9 cellular contexts compared by ENCODE assay signal in the genomic region with DNA sequence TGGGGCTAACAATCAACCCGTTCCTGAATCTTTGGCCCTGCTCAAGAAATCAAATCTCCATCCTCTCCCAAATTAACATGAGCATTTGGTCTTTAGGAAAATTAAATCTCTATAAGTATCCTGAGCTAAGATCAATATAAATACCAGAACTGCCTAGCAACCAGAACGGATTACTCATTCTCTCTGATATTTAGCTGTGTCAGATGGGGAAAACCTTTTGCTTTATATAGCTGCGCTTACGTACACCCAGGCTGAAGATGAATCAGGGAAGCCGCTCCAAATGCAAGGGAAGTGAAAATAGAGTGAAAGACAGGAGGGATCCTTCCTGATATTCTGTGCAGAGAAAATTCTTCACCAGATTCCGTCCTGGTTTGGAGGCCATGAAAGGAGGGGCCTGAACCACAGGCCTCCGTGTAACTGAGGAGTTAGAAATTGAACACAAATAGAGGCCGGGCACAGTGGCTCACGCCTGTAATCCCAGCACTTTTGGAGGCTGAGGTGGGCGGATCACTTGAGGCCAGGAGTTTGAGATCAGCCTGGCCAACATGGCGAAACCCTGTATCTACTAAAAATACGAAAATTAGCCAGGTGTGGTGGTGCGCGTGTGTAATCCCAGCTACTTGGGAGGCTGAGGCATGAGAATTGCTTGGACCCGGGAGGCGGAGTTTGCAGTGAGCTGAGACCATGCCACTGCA. TPM values are rescaled to one million over a fixed set of nuclear protein-coding genes. Genes with fewer than 3 reads are reported as not detected.
DNase-seq lines count a peak whose midpoint lies in the region; ATAC-seq and TF ChIP-seq lines count a peak whose summit lies in the region.
"Had no signal": no experiment of that assay in that cellular context is flagged by ENCODE, and none has a peak within 500 bp of the region (broad histone marks: within the 10 kb centered on the region; RNA-seq: fewer than 3 reads in every experiment).

No MANE protein-coding gene starts in this region.

- no peaks in the 10 kb centered on the region for H3K9me3 Mint-ChIP-seq in Calu3 (ENCODE audit: low read depth, unreplicated experiment)
- no peaks in the 10 kb centered on the region for H3K9me3 Mint-ChIP-seq in activated CD8-positive, alpha-beta T cell treated with anti-CD3 and anti-CD28 coated beads, Interleukin-2, amount 10 ng/mL, durations not matched to agents 7 days and 5 days (ENCODE audit: insufficient read depth)

- peak overlapping the region; percentile 42; the same call in 1 of the 2 replicates for H2AFZ ChIP-seq in SK-N-SH (ENCODE audit: low read depth)

- POLR2A ChIA-PET in SK-N-SH (lab: Yijun Ruan, JAX): no interaction called here
- POLR2A ChIA-PET in activated CD8-positive, alpha-beta T cell treated with anti-CD3 and anti-CD28 coated beads, Interleukin-2, amount 10 ng/mL, durations not matched to agents 7 days and 5 days (lab: Charles Lee): interaction anchor here (1.3 kb wide), 1 partner anchor 152 kb away, joined by 3 read pairs; no protein-coding TSS in a partner anchor

- ATAC-seq in activated CD8-positive, alpha-beta T cell treated with anti-CD3 and anti-CD28 coated beads, Interleukin-2, amount 10 ng/mL, durations not matched to agents 7 days and 5 days: no peak

- peaks cover 14% of the 10 kb centered on the region for H3K4me1 Mint-ChIP-seq in Calu3 (ENCODE audit: low read depth, unreplicated experiment)
- peaks cover 12% of the 10 kb centered on the region for H3K4me1 Mint-ChIP-seq in activated CD8-positive, alpha-beta T cell treated with anti-CD3 and anti-CD28 coated beads, Interleukin-2, amount 10 ng/mL, durations not matched to agents 7 days and 5 days (ENCODE audit: low read depth)

- H3K4me3 ChIP-seq in SK-N-SH (ENCODE audit: low read depth in 2 of 2, low read length in 1 of 2) (no peak overlapping the region), fibroblast of the aortic adventitia (ENCODE audit: low read depth, low read length) (no peak overlapping the region)

- no peak for TF ChIP-seq EP300 in SK-N-SH (IDR thresholded peaks at IDR 0.05; ENCODE audit: borderline replicate concordance in 1 of 2, low read depth in 1 of 2, low read length in 1 of 2)

- BruUV-seq in Calu3 (replicated peaks; lab: Mats Ljungman, UMichigan): no TSS peak

- intact Hi-C loops in Calu3 (cut with micrococcal nuclease; ENCODE audit: unreplicated experiment): loop anchor here (5.0 to 10.0 kb wide), 3 partner anchors 88 to 223 kb away; a partner anchor contains a TSS

- TF ChIP-seq CTCF in Calu3 (IDR thresholded peaks at IDR 0.05; ENCODE audit: unreplicated experiment) (no peak), SK-N-SH (IDR thresholded peaks at IDR 0.05) (no peak), fibroblast of the aortic adventitia (IDR thresholded peaks at IDR 0.05; ENCODE audit: insufficient read depth, low read length) (no peak)

- H3K9me3 ChIP-seq in SK-N-SH: no peaks in the 10 kb centered on the region

- no peaks in the 10 kb centered on the region for H3K27me3 Mint-ChIP-seq in Calu3 (ENCODE audit: unreplicated experiment)
- peaks cover 25% of the 10 kb centered on the region for H3K27me3 Mint-ChIP-seq in activated CD8-positive, alpha-beta T cell treated with anti-CD3 and anti-CD28 coated beads, Interleukin-2, amount 10 ng/mL, durations not matched to agents 7 days and 5 days (ENCODE audit: low read depth)

- H3K36me3 ChIP-seq in SK-N-SH (replicated peaks in 1 of 2; ENCODE audit: control insufficient read depth in 1 of 2, insufficient read depth in 2 of 2, low read length in 1 of 2): no peaks in the 10 kb centered on the region

- H3K4me2 ChIP-seq in SK-N-SH: 0 out of 2 replicates have a peak overlapping the region, but pooled peaks have one; percentile 2

- 72% methylated on average over 16 of the region's 16 CpGs for WGBS in SK-N-SH (ENCODE audit: low lambda C conversion rate)

- no peaks in the 10 kb centered on the region for H3K79me2 ChIP-seq in SK-N-SH (ENCODE audit: insufficient read depth)

- H3K27ac Mint-ChIP-seq in Calu3 (ENCODE audit: unreplicated experiment): peak overlapping the region; percentile 93
- no peak overlapping the region for H3K27ac Mint-ChIP-seq in activated CD8-positive, alpha-beta T cell treated with anti-CD3 and anti-CD28 coated beads, Interleukin-2, amount 10 ng/mL, durations not matched to agents 7 days and 5 days

- peak overlapping the region; percentile 58 for H3K4me3 Mint-ChIP-seq in Calu3 (ENCODE audit: low read depth, unreplicated experiment)
- H3K4me3 Mint-ChIP-seq in activated CD8-positive, alpha-beta T cell treated with anti-CD3 and anti-CD28 coated beads, Interleukin-2, amount 10 ng/mL, durations not matched to agents 7 days and 5 days: no peak overlapping the region

- peaks cover 5% of the 10 kb centered on the region for H3F3A ChIP-seq in SK-N-SH (replicated peaks; ENCODE audit: insufficient read depth)

- H3K36me3 Mint-ChIP-seq in Calu3 (ENCODE audit: insufficient read depth, unreplicated experiment): peaks cover 11% of the 10 kb centered on the region
- no peaks in the 10 kb centered on the region for H3K36me3 Mint-ChIP-seq in activated CD8-positive, alpha-beta T cell treated with anti-CD3 and anti-CD28 coated beads, Interleukin-2, amount 10 ng/mL, durations not matched to agents 7 days and 5 days (ENCODE audit: low read depth)

- no peaks in the 10 kb centered on the region for H3K9me2 ChIP-seq in SK-N-SH

- no peaks in the 10 kb centered on the region; a peak in 1 of 4 replicates for H3K4me1 ChIP-seq in SK-N-SH (ENCODE audit: control insufficient read depth in 1 of 2, insufficient read depth in 2 of 2, low read depth in 1 of 2, low read length in 1 of 2)

- CTCF ChIA-PET in Calu3 (lab: Charles Lee) (interaction anchor here (0.7 to 1.3 kb wide), 5 partner anchors 23 to 449 kb away, joined by 3 to 5 read pairs (median 4); a partner anchor contains a TSS), SK-N-SH (lab: Yijun Ruan, JAX) (interaction anchor here (0.6 to 4.6 kb wide), 16 partner anchors 11 to 325 kb away, joined by 3 to 26 read pairs (median 5); a partner anchor contains a TSS)
- CTCF ChIA-PET in activated CD8-positive, alpha-beta T cell treated with anti-CD3 and anti-CD28 coated beads, Interleukin-2, amount 10 ng/mL, durations not matched to agents 7 days and 5 days (lab: Charles Lee): interaction anchor here (0.7 to 2.7 kb wide), 10 partner anchors 10 to 173 kb away, joined by 3 to 7 read pairs (median 4); a partner anchor contains a TSS

- H3K9ac ChIP-seq in SK-N-SH: peak overlapping the region; percentile 17; the same call in 1 of the 2 replicates

- H3K27me3 ChIP-seq in SK-N-SH (ENCODE audit: insufficient read depth): no peaks in the 10 kb centered on the region

- peak; percentile 47 for DNase-seq in Calu3
- no peak for DNase-seq in SK-N-SH
- peak; percentile 79 for DNase-seq in fibroblast of the aortic adventitia (ENCODE audit: low read depth)
- DNase-seq in putamen (ENCODE audit: low spot score): peak; percentile 76
- DNase-seq in NCI-H1092 treated with DMSO at 0.1 percent for 48 hours (lab: John Stamatoyannopoulos, UW): no peak
- no peak for DNase-seq in NCI-H2196 treated with DMSO at 0.1 percent for 48 hours (lab: John Stamatoyannopoulos, UW; ENCODE audit: unreplicated experiment)
- DNase-seq in activated CD8-positive, alpha-beta T cell treated with anti-CD3 and anti-CD28 coated beads, Interleukin-2, amount 10 ng/mL, durations not matched to agents 7 days and 5 days: no peak
- DNase-seq in retina: no peak
- DNase-seq: NCI-H2227 treated with DMSO at 0.1 percent for 48 hours had no signal

- TF ChIP-seq RAD21 in SK-N-SH (IDR thresholded peaks at IDR 0.05; ENCODE audit: low read length): no peak

- H3K27ac ChIP-seq in SK-N-SH (ENCODE audit: low read depth in 2 of 2, low read length in 1 of 2): peak overlapping the region in 1 of 2 experiments; percentile 50; a peak in 2 of 4 replicates

- no peaks in the 10 kb centered on the region for H4K20me1 ChIP-seq in SK-N-SH (ENCODE audit: insufficient read depth)

TF ChIP-seq in SK-N-SH, 30 proteins besides CTCF, POLR2A, EP300 and RAD21 (continues in another document):
- TF ChIP-seq, protein P1, sequence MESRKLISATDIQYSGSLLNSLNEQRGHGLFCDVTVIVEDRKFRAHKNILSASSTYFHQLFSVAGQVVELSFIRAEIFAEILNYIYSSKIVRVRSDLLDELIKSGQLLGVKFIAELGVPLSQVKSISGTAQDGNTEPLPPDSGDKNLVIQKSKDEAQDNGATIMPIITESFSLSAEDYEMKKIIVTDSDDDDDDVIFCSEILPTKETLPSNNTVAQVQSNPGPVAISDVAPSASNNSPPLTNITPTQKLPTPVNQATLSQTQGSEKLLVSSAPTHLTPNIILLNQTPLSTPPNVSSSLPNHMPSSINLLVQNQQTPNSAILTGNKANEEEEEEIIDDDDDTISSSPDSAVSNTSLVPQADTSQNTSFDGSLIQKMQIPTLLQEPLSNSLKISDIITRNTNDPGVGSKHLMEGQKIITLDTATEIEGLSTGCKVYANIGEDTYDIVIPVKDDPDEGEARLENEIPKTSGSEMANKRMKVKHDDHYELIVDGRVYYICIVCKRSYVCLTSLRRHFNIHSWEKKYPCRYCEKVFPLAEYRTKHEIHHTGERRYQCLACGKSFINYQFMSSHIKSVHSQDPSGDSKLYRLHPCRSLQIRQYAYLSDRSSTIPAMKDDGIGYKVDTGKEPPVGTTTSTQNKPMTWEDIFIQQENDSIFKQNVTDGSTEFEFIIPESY (IDR thresholded peaks at IDR 0.05; ENCODE audit: borderline replicate concordance, low read depth): no peak
- TF ChIP-seq MXI1 (IDR thresholded peaks at IDR 0.05; ENCODE audit: low read depth, low read length) (no peak), YY1 (IDR thresholded peaks at IDR 0.05; ENCODE audit: low read depth) (no peak), GATA2 (CRISPR knock-in tag; IDR thresholded peaks at IDR 0.05) (no peak)

RNA-seq across cellular contexts. Expression of a gene that starts 23.4 kb away (rescaled TPM):
- total RNA-seq in Calu3 (2022) (79.7 and 99.9 TPM in 2 replicates), fibroblast of the aortic adventitia (ENCODE audit: low replicate concordance) (54.3 and 57.6 TPM in 2 replicates)
- polyA plus RNA-seq in SK-N-SH (2012; rRNA removed): 81.6 and 89.6 TPM in 2 replicates
- polyA plus RNA-seq in SK-N-SH (2012; cell fraction: cytosol; rRNA removed): 79.2 and 104 TPM in 2 replicates
- polyA plus RNA-seq in SK-N-SH (2012; cell fraction: nucleus; rRNA removed): 83.6 and 109 TPM in 2 replicates
- 100 to 1,000 TPM; 166 to 178 TPM for total RNA-seq in activated CD8-positive, alpha-beta T cell treated with anti-CD3 and anti-CD28 coated beads, Interleukin-2, amount 10 ng/mL, durations not matched to agents 7 days and 5 days

RNA-seq across cellular contexts. Expression of a gene that starts 27.5 kb away (rescaled TPM):
- total RNA-seq in Calu3 (2022) (55.0 and 63.4 TPM in 2 replicates), fibroblast of the aortic adventitia (ENCODE audit: low replicate concordance) (29.7 and 80.4 TPM in 2 replicates)
- 68.0 and 89.9 TPM in 2 replicates for polyA plus RNA-seq in SK-N-SH (2012; rRNA removed)
- 20.5 and 37.3 TPM in 2 replicates for polyA plus RNA-seq in SK-N-SH (2012; cell fraction: cytosol; rRNA removed)
- polyA plus RNA-seq in SK-N-SH (2012; cell fraction: nucleus; rRNA removed): 318 and 375 TPM in 2 replicates
- total RNA-seq in activated CD8-positive, alpha-beta T cell treated with anti-CD3 and anti-CD28 coated beads, Interleukin-2, amount 10 ng/mL, durations not matched to agents 7 days and 5 days: 10 to 100 TPM; 81.9 to 84.8 TPM

Comparison
In these comparisons a context has a peak if more than half of its experiments do, and no peak if none do; other contexts are left out.
1. DNase-seq: peak in Calu3 (single experiment), fibroblast of the aortic adventitia (single experiment) and putamen (single experiment); none in SK-N-SH (single experiment), NCI-H1092 treated with DMSO at 0.1 percent for 48 hours (single experiment), NCI-H2196 treated with DMSO at 0.1 percent for 48 hours (single experiment), activated CD8-positive, alpha-beta T cell treated with anti-CD3 and anti-CD28 coated beads, Interleukin-2, amount 10 ng/mL, durations not matched to agents 7 days and 5 days (single experiment) and retina (single experiment).